ENCODE assay signal across 27 cellular contexts in the genomic region with DNA sequence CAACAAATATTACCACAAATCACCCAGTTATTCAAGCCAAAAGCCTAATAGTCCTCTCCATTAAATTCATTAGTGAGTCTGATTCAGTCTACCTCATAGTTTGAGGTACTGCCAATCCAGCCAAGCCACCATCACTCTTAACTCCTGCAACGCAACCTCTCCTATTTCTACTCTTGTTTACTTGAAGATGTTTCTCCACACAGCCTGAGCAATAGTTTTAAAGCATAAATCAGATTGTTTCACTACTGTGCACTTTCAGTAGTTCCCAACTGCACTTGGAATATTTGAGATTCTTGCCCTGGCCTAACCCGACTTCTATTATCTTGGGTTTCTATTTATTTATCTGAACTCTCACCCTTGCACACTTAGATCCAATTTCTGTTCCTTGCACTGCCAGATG.
"Had no signal": no experiment of that assay in that cellular context is flagged by ENCODE, and none has a peak within 500 bp of the region (broad histone marks: within the 10 kb centered on the region; RNA-seq: fewer than 3 reads in every experiment).

No MANE protein-coding gene starts in this region.

- H3K9ac ChIP-seq: KMS-11 had no signal

- H3K4me1 ChIP-seq: body of pancreas, breast epithelium, Peyer's patch had no signal

- H3K4me2 ChIP-seq: KMS-11 had no signal

- H3K27ac ChIP-seq: body of pancreas, breast epithelium, KMS-11, Peyer's patch had no signal

- DNase-seq: activated CD4-positive, alpha-beta T cell treated with anti-CD3 and anti-CD28 coated beads, Interleukin-2, amount 10 ng/mL, durations not matched to agents 24 days and 14 days; activated CD4-positive, alpha-beta T cell treated with anti-CD3 and anti-CD28 coated beads, Interleukin-2, amount 50 U/mL, for 4 hours; activated CD8-positive, alpha-beta T cell treated with anti-CD3 and anti-CD28 coated beads for 36 hours; activated gamma-delta T cell; activated naive CD4-positive, alpha-beta T cell treated with Interleukin-2 at 50 U/mL for 16 hours; activated naive CD8-positive, alpha-beta T cell treated with anti-CD3 and anti-CD28 coated beads, Interleukin-2, amount 10 ng/mL, durations not matched to agents 7 days and 5 days; activated T-cell treated with anti-CD3 and anti-CD28 coated beads, Interleukin-2, amount 50 U/mL, for 1 hour; body of pancreas; NCI-H1105; NCI-H1417 treated with DMSO at 0.1 percent for 48 hours; NCI-H187 treated with DMSO at 0.1 percent for 48 hours; NCI-H2081; NCI-H345; NCI-H524 treated with DMSO at 0.1 percent for 48 hours; NK-92 treated with Interleukin-12 subunit alpha and Interleukin-12 subunit beta, amount 100 ng/mL, for 24 hours; PC-3; Peyer's patch; RPMI8226; SIG-M5; SW 1271; T-helper 1 cell; T-helper 2 cell; T1000 had no signal

- H3K27me3 Mint-ChIP-seq: activated CD4-positive, alpha-beta T cell treated with anti-CD3 and anti-CD28 coated beads, Interleukin-2, amount 10 ng/mL, durations not matched to agents 24 days and 14 days; activated CD8-positive, alpha-beta T cell treated with anti-CD3 and anti-CD28 coated beads for 36 hours; activated naive CD4-positive, alpha-beta T cell treated with anti-CD3 and anti-CD28 coated beads, Interleukin-2, amount 50 U/mL, for 24 hours had no signal

- H3K4me3 Mint-ChIP-seq: activated CD4-positive, alpha-beta T cell treated with anti-CD3 and anti-CD28 coated beads, Interleukin-2, amount 10 ng/mL, durations not matched to agents 24 days and 14 days; activated CD8-positive, alpha-beta T cell treated with anti-CD3 and anti-CD28 coated beads for 36 hours; activated naive CD4-positive, alpha-beta T cell treated with anti-CD3 and anti-CD28 coated beads, Interleukin-2, amount 50 U/mL, for 24 hours; activated naive CD8-positive, alpha-beta T cell treated with anti-CD3 and anti-CD28 coated beads, Interleukin-2, amount 10 ng/mL, durations not matched to agents 7 days and 5 days had no signal

- H3K4me3 ChIP-seq: body of pancreas, breast epithelium, Peyer's patch had no signal

- H3K36me3 ChIP-seq: breast epithelium, Peyer's patch had no signal

- H3K27me3 ChIP-seq: body of pancreas, breast epithelium, Peyer's patch had no signal

- H3K4me1 Mint-ChIP-seq: activated CD4-positive, alpha-beta T cell treated with anti-CD3 and anti-CD28 coated beads, Interleukin-2, amount 10 ng/mL, durations not matched to agents 24 days and 14 days; activated naive CD4-positive, alpha-beta T cell treated with anti-CD3 and anti-CD28 coated beads, Interleukin-2, amount 50 U/mL, for 24 hours had no signal

- H3K27ac Mint-ChIP-seq: activated CD4-positive, alpha-beta T cell treated with anti-CD3 and anti-CD28 coated beads, Interleukin-2, amount 10 ng/mL, durations not matched to agents 24 days and 14 days; activated CD8-positive, alpha-beta T cell treated with anti-CD3 and anti-CD28 coated beads for 36 hours; activated naive CD4-positive, alpha-beta T cell treated with anti-CD3 and anti-CD28 coated beads, Interleukin-2, amount 50 U/mL, for 24 hours; activated naive CD8-positive, alpha-beta T cell treated with anti-CD3 and anti-CD28 coated beads, Interleukin-2, amount 10 ng/mL, durations not matched to agents 7 days and 5 days; activated T-helper 2 cell treated with anti-CD3 and anti-CD28 coated beads, Interferon-gamma antibody, Interleukin-2, Interleukin-4, amounts not matched to agents 10 μg/mL and 5 μg/mL and 100 μg/mL, durations not matched to agents 14 hours and 24 hours and 36 hours had no signal

- H3K9me3 ChIP-seq: body of pancreas had no signal

- H3K36me3 Mint-ChIP-seq: activated naive CD4-positive, alpha-beta T cell treated with anti-CD3 and anti-CD28 coated beads, Interleukin-2, amount 50 U/mL, for 24 hours; activated naive CD8-positive, alpha-beta T cell treated with anti-CD3 and anti-CD28 coated beads, Interleukin-2, amount 10 ng/mL, durations not matched to agents 7 days and 5 days had no signal
